1 cellular context compared by ENCODE assay signal in the genomic region with DNA sequence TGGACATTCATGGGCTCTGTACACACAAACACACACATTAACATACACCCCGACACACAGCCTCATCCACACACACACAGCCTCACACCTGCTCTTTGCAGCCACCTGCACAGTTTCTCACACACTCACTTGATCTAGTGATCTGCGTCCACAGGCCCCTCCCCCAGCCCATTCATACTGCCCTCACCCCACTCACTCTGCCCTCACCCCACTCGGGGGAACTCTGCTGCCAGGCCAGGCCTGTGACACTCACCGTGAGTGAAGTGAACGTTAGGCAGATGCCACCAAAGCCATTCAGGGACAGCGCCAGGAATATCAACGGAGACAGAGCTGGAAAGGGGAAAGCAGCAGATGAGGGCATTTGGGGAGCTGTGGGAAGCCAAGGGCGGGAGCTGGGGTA.
TF ChIP-seq lines count a peak whose summit lies in the region.

No MANE protein-coding gene starts in this region.

TF ChIP-seq in K562, 482 proteins besides CTCF, POLR2A, EP300 and RAD21:
- TF ChIP-seq ESRRB (CRISPR knock-in tag; IDR thresholded peaks at IDR 0.05; ENCODE audit: borderline replicate concordance) (no peak), CEBPB (tag; IDR thresholded peaks at IDR 0.05) (no peak), NR1H2 (CRISPR knock-in tag; IDR thresholded peaks at IDR 0.05) (no peak), CXXC5 (CRISPR knock-in tag; IDR thresholded peaks at IDR 0.05) (no peak), ZFPM2 (CRISPR knock-in tag; IDR thresholded peaks at IDR 0.05) (no peak), CHCHD3 (CRISPR knock-in tag; IDR thresholded peaks at IDR 0.05) (no peak), KLF13 (tag; IDR thresholded peaks at IDR 0.05; ENCODE audit: borderline replicate concordance, low read depth) (no peak), TSC22D4 (tag; IDR thresholded peaks at IDR 0.05) (no peak), ELF1 (tag; IDR thresholded peaks at IDR 0.05) (no peak), ZNF253 (CRISPR knock-in tag; conservative IDR thresholded peaks at IDR 0.05) (no peak), RUNX1 (IDR thresholded peaks at IDR 0.05; ENCODE audit: low read depth) (no peak)
- TF ChIP-seq, protein P1, sequence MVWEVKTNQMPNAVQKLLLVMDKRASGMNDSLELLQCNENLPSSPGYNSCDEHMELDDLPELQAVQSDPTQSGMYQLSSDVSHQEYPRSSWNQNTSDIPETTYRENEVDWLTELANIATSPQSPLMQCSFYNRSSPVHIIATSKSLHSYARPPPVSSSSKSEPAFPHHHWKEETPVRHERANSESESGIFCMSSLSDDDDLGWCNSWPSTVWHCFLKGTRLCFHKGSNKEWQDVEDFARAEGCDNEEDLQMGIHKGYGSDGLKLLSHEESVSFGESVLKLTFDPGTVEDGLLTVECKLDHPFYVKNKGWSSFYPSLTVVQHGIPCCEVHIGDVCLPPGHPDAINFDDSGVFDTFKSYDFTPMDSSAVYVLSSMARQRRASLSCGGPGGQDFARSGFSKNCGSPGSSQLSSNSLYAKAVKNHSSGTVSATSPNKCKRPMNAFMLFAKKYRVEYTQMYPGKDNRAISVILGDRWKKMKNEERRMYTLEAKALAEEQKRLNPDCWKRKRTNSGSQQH (CRISPR knock-in tag; IDR thresholded peaks at IDR 0.05) = no peak
- TF ChIP-seq, protein P2, sequence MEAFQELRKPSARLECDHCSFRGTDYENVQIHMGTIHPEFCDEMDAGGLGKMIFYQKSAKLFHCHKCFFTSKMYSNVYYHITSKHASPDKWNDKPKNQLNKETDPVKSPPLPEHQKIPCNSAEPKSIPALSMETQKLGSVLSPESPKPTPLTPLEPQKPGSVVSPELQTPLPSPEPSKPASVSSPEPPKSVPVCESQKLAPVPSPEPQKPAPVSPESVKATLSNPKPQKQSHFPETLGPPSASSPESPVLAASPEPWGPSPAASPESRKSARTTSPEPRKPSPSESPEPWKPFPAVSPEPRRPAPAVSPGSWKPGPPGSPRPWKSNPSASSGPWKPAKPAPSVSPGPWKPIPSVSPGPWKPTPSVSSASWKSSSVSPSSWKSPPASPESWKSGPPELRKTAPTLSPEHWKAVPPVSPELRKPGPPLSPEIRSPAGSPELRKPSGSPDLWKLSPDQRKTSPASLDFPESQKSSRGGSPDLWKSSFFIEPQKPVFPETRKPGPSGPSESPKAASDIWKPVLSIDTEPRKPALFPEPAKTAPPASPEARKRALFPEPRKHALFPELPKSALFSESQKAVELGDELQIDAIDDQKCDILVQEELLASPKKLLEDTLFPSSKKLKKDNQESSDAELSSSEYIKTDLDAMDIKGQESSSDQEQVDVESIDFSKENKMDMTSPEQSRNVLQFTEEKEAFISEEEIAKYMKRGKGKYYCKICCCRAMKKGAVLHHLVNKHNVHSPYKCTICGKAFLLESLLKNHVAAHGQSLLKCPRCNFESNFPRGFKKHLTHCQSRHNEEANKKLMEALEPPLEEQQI (IDR thresholded peaks at IDR 0.05) = no peak
